ENCODE assay signal across 10 cellular contexts in genomic region chrX:131792789-131793462, GRCh38.
DNase-seq lines count a peak whose midpoint lies in the region; ATAC-seq and TF ChIP-seq lines count a peak whose summit lies in the region.
"Had no signal": no experiment of that assay in that cellular context is flagged by ENCODE, and none has a peak within 500 bp of the region (broad histone marks: within the 10 kb centered on the region; RNA-seq: fewer than 3 reads in every experiment).

No MANE protein-coding gene starts in this region.

- peak; percentile 22 to 67 (median 44) for TF ChIP-seq CTCF in uterus (IDR thresholded peaks at IDR 0.05)
- no peak for TF ChIP-seq CTCF in Caco-2 (IDR thresholded peaks at IDR 0.05; ENCODE audit: insufficient read depth in 1 of 2, low read depth in 1 of 2, low read length in 1 of 2, severe bottlenecking in 1 of 2, unreplicated experiment in 1 of 2)

- no peaks in the 10 kb centered on the region for H3K36me3 Mint-ChIP-seq in T-helper 17 cell (ENCODE audit: low read depth)
- peaks cover 9% of the 10 kb centered on the region for H3K36me3 Mint-ChIP-seq in Caco-2 (ENCODE audit: insufficient read depth, unreplicated experiment)

- H3K9me3 ChIP-seq in T-helper 17 cell (ENCODE audit: control insufficient read depth, low read length, poor library complexity, severe bottlenecking) = no peaks in the 10 kb centered on the region
- no peaks in the 10 kb centered on the region for H3K9me3 ChIP-seq in uterus
- H3K9me3 ChIP-seq in Caco-2 = no peaks in the 10 kb centered on the region
- H3K9me3 ChIP-seq: lower lobe of right lung had no signal

- H3K27me3 Mint-ChIP-seq in T-helper 17 cell = no peaks in the 10 kb centered on the region
- H3K27me3 Mint-ChIP-seq in Caco-2 (ENCODE audit: insufficient read depth, unreplicated experiment) = no peaks in the 10 kb centered on the region

- no peaks in the 10 kb centered on the region for H3K4me1 Mint-ChIP-seq in T-helper 17 cell
- H3K4me1 Mint-ChIP-seq in Caco-2 (ENCODE audit: low read depth, unreplicated experiment) = no peaks in the 10 kb centered on the region

- H3K36me3 ChIP-seq in uterus (no peaks in the 10 kb centered on the region), Caco-2 (ENCODE audit: control insufficient read depth, insufficient read depth, low read length) (no peaks in the 10 kb centered on the region)
- H3K36me3 ChIP-seq: lower lobe of right lung had no signal

- H3K4me3 ChIP-seq in uterus (peak overlapping the region; percentile 32 to 40), Caco-2 (ENCODE audit: low read depth, low read length) (no peak overlapping the region)
- H3K4me3 ChIP-seq: lower lobe of right lung had no signal

- intact Hi-C loops in left cardiac atrium (cut with DNase I) (no loop called here), uterus (cut with DNase I; ENCODE audit: low total_unique reads) (no loop called here), Caco-2 (cut with micrococcal nuclease; ENCODE audit: unreplicated experiment) (no loop called here)

- POLR2A ChIA-PET in Caco-2 (lab: Charles Lee) = no interaction called here

- CTCF ChIA-PET in Caco-2 (lab: Charles Lee) = no interaction called here

- H3K27ac Mint-ChIP-seq in T-helper 17 cell = no peak overlapping the region
- no peak overlapping the region for H3K27ac Mint-ChIP-seq in Caco-2 (ENCODE audit: unreplicated experiment)
- H3K27ac Mint-ChIP-seq: T-helper 1 cell treated with Interleukin-12 subunit alpha and Interleukin-12 subunit beta and Interleukin-4 antibody, amounts not matched to agents 30 μg/mL and 1 μg/mL, for 36 hours had no signal

- peak overlapping the region; percentile 53 for H3K4me3 Mint-ChIP-seq in T-helper 17 cell
- no peak overlapping the region for H3K4me3 Mint-ChIP-seq in Caco-2 (ENCODE audit: unreplicated experiment)
- H3K4me3 Mint-ChIP-seq: T-helper 1 cell treated with Interleukin-12 subunit alpha and Interleukin-12 subunit beta and Interleukin-4 antibody, amounts not matched to agents 30 μg/mL and 1 μg/mL, for 36 hours had no signal

- peak overlapping the region; percentile 80 to 88 for H3K27ac ChIP-seq in uterus
- H3K27ac ChIP-seq: lower lobe of right lung had no signal

- no peaks in the 10 kb centered on the region for H3K9me3 Mint-ChIP-seq in Caco-2 (ENCODE audit: unreplicated experiment)
- H3K9me3 Mint-ChIP-seq: T-helper 1 cell treated with Interleukin-12 subunit alpha and Interleukin-12 subunit beta and Interleukin-4 antibody, amounts not matched to agents 30 μg/mL and 1 μg/mL, for 36 hours had no signal

- no TSS peak for BruUV-seq in Caco-2 (replicated peaks; lab: Mats Ljungman, UMichigan)

- ATAC-seq in GM18502 (IDR thresholded peaks at IDR 0.05; ENCODE audit: poor library complexity, unreplicated experiment) (peak; percentile 60), HG03108 (IDR thresholded peaks at IDR 0.05; ENCODE audit: unreplicated experiment) (peak; percentile 51), T-helper 17 cell (no peak), left cardiac atrium (peak; percentile 38 to 94)

- DNase-seq in T-helper 17 cell = no peak
- DNase-seq in left cardiac atrium = peak; percentile 85
- DNase-seq in uterus = peak; percentile 89 to 91
- no peak for DNase-seq in Caco-2
- DNase-seq in GF-D8 (lab: John Stamatoyannopoulos, UW) = no peak
- DNase-seq in NCI-H128 (lab: John Stamatoyannopoulos, UW; ENCODE audit: unreplicated experiment) = no peak
- DNase-seq: lower lobe of right lung had no signal

- TF ChIP-seq POLR2A in uterus (IDR thresholded peaks at IDR 0.05) = no peak

- H3K4me1 ChIP-seq in uterus (no peaks in the 10 kb centered on the region), Caco-2 (no peaks in the 10 kb centered on the region)
- H3K4me1 ChIP-seq: lower lobe of right lung had no signal

- H3K27me3 ChIP-seq in uterus (no peaks in the 10 kb centered on the region), Caco-2 (replicated peaks; ENCODE audit: control insufficient read depth, insufficient read depth, low read length) (no peaks in the 10 kb centered on the region)

Comparison
In these comparisons a context has a peak if more than half of its experiments do, and no peak if none do; other contexts are left out.
1. DNase-seq: peak in left cardiac atrium (single experiment) and uterus (2 of 2); none in T-helper 17 cell (0 of 3), Caco-2 (0 of 2), GF-D8 (single experiment) and NCI-H128 (single experiment).
2. CTCF ChIP-seq: peak in uterus (4 of 4); none in Caco-2 (0 of 2).